Comparison of ENCODE assay signal across 13 cellular contexts in the genomic region with DNA sequence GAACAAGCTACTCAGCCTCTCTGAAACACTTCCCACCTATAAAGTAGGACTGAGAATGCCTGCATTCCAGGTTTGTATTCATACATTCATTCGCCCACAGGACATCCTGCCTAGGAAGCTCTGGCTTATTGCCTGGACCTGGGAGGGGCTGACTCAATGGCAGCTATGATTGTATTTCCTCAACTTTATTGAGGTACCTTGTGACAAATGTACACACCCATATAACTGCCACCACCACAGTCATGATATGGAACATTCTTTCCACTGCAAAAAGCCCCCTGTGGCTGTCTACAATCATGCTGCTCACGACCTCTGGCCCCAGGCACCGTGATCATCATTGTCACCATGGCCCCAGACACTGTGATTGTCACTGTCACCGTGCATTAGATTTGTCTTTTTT.
DNase-seq lines count a peak whose midpoint lies in the region; ATAC-seq and TF ChIP-seq lines count a peak whose summit lies in the region.
"Had no signal": no experiment of that assay in that cellular context is flagged by ENCODE, and none has a peak within 500 bp of the region (broad histone marks: within the 10 kb centered on the region; RNA-seq: fewer than 3 reads in every experiment).

No MANE protein-coding gene starts in this region.

- no peaks in the 10 kb centered on the region for H3K27me3 ChIP-seq in Peyer's patch
- H3K27me3 ChIP-seq in neural progenitor cell = no peaks in the 10 kb centered on the region
- H3K27me3 ChIP-seq: pancreas, thyroid gland had no signal

- H3K4me1 ChIP-seq in Peyer's patch (peaks cover 0 to 7% (median 0%) of the 10 kb centered on the region in 4 donors), neural progenitor cell (no peaks in the 10 kb centered on the region)
- H3K4me1 ChIP-seq: pancreas had no signal

- H3K27me3 Mint-ChIP-seq in effector memory CD8-positive, alpha-beta T cell = no peaks in the 10 kb centered on the region
- peaks cover 8% of the 10 kb centered on the region for H3K27me3 Mint-ChIP-seq in neural progenitor cell (ENCODE audit: insufficient read depth, low read depth)

- no peaks in the 10 kb centered on the region for H3K36me3 Mint-ChIP-seq in effector memory CD8-positive, alpha-beta T cell (ENCODE audit: insufficient read depth)
- peaks cover 3% of the 10 kb centered on the region for H3K36me3 Mint-ChIP-seq in neural progenitor cell

- no peak overlapping the region for H3K4me2 ChIP-seq in neural progenitor cell

- H3K4me3 ChIP-seq in Peyer's patch = no peak overlapping the region
- no peak overlapping the region for H3K4me3 ChIP-seq in neural progenitor cell
- H3K4me3 ChIP-seq: pancreas, thyroid gland had no signal

- no peaks in the 10 kb centered on the region for H4K20me1 ChIP-seq in neural progenitor cell (ENCODE audit: low read depth)

- peak overlapping the region in 2 of 4 donors; percentile 39 to 59 for H3K27ac ChIP-seq in Peyer's patch
- no peak overlapping the region for H3K27ac ChIP-seq in neural progenitor cell
- H3K27ac ChIP-seq: pancreas, thyroid gland had no signal

- no peaks in the 10 kb centered on the region for H3K79me2 ChIP-seq in neural progenitor cell (ENCODE audit: low read depth)

- peak; percentile 48 for ATAC-seq in effector memory CD8-positive, alpha-beta T cell (replicated peaks)
- no peak for ATAC-seq in HG03521 (IDR thresholded peaks at IDR 0.05; ENCODE audit: unreplicated experiment)
- ATAC-seq: pancreas had no signal

- TF ChIP-seq POLR2A in Peyer's patch (IDR thresholded peaks at IDR 0.05) = no peak
- TF ChIP-seq POLR2A in erythroblast (IDR thresholded peaks at IDR 0.05; ENCODE audit: low read length) = no peak

- TF ChIP-seq CTCF in Peyer's patch (IDR thresholded peaks at IDR 0.05) (peak in 2 of 6 experiments; percentile 5 to 12), neural progenitor cell (IDR thresholded peaks at IDR 0.05) (no peak)

- H3K36me3 ChIP-seq in Peyer's patch (no peaks in the 10 kb centered on the region), neural progenitor cell (peaks cover 5% of the 10 kb centered on the region)
- H3K36me3 ChIP-seq: pancreas, thyroid gland had no signal

- peak; percentile 1 for DNase-seq in HCEC 1CT
- DNase-seq in Peyer's patch = peak in 2 of 3 donors; percentile 60 to 75
- no peak for DNase-seq in effector memory CD8-positive, alpha-beta T cell
- DNase-seq in neural progenitor cell (ENCODE audit: low spot score) = no peak
- no peak for DNase-seq in effector CD4-positive, alpha-beta T cell
- DNase-seq in erythroblast (lab: John Stamatoyannopoulos, UW) = no peak
- DNase-seq: activated CD4-positive, alpha-beta T cell treated with anti-CD3 and anti-CD28 coated beads, Interleukin-2, amount 50 U/mL, for 48 hours; amniotic stem cell; CD8-positive, alpha-beta memory T cell; H9; pancreas had no signal

- H3K4me3 Mint-ChIP-seq in effector memory CD8-positive, alpha-beta T cell = no peak overlapping the region
- no peak overlapping the region for H3K4me3 Mint-ChIP-seq in neural progenitor cell
- H3K4me3 Mint-ChIP-seq: CD8-positive, alpha-beta memory T cell; H9 had no signal

- H3K9ac ChIP-seq in neural progenitor cell = no peak overlapping the region

- peaks cover 0 to 2% of the 10 kb centered on the region in 2 donors for H3K4me1 Mint-ChIP-seq in effector memory CD8-positive, alpha-beta T cell (ENCODE audit: low read depth in 2 of 2)
- peaks cover 22% of the 10 kb centered on the region for H3K4me1 Mint-ChIP-seq in neural progenitor cell
- H3K4me1 Mint-ChIP-seq: CD8-positive, alpha-beta memory T cell had no signal

- no peak overlapping the region for H3K27ac Mint-ChIP-seq in effector memory CD8-positive, alpha-beta T cell
- peak overlapping the region; percentile 47 for H3K27ac Mint-ChIP-seq in neural progenitor cell
- H3K27ac Mint-ChIP-seq: H9 had no signal

- H3K9me3 Mint-ChIP-seq in effector memory CD8-positive, alpha-beta T cell = peaks cover 8 to 10% of the 10 kb centered on the region in 2 donors
- H3K9me3 Mint-ChIP-seq in neural progenitor cell = peaks cover 28% of the 10 kb centered on the region

- H2AFZ ChIP-seq in neural progenitor cell (replicated peaks) = no peak overlapping the region

- H3K9me3 ChIP-seq in Peyer's patch = peaks cover 0 to 19% (median 0%) of the 10 kb centered on the region in 4 donors
- no peaks in the 10 kb centered on the region for H3K9me3 ChIP-seq in neural progenitor cell (ENCODE audit: low read depth)
- H3K9me3 ChIP-seq: pancreas, thyroid gland had no signal

- peaks cover 8% of the 10 kb centered on the region for H3F3A ChIP-seq in neural progenitor cell (ENCODE audit: low read depth)

Comparison
In these comparisons a context has a peak if more than half of its experiments do, and no peak if none do; other contexts are left out.
1. DNase-seq: peak in HCEC 1CT (single experiment) and Peyer's patch (2 of 3); none in effector memory CD8-positive, alpha-beta T cell (0 of 3), neural progenitor cell (single experiment), effector CD4-positive, alpha-beta T cell (single experiment) and erythroblast (0 of 2).